Comparison of ENCODE assay signal across 8 cellular contexts in genomic region chr13:27826379-27827353, GRCh38. TPM values are rescaled to one million over a fixed set of nuclear protein-coding genes. Genes with fewer than 3 reads are reported as not detected.
A peak's percentile ranks its signal among the peaks of the same experiment; 100 is the strongest.
DNase-seq lines count a peak whose midpoint lies in the region; ATAC-seq, FAIRE-seq and TF ChIP-seq lines count a peak whose summit lies in the region.

No MANE protein-coding gene starts in this region.

- TF ChIP-seq CTCF in AG09319 (IDR thresholded peaks at IDR 0.05; ENCODE audit: low read depth, low read length), result peak; percentile 88
- TF ChIP-seq CTCF in VCaP (conservative IDR thresholded peaks at IDR 0.05), result peak; percentile 92
- TF ChIP-seq CTCF in bronchial epithelial cell (IDR thresholded peaks at IDR 0.05; ENCODE audit: insufficient read depth, low read length, severe bottlenecking), result peak; percentile 90

- DNase-seq in AG09319 (ENCODE audit: extremely low read depth, low read depth), result peak; percentile 47
- peak; percentile 36 for DNase-seq in NCI-H2171 (lab: John Stamatoyannopoulos, UW)
- DNase-seq in bronchial epithelial cell (ENCODE audit: low read depth), result peak; percentile 71
- DNase-seq in stimulated activated CD4-positive, alpha-beta T cell treated with anti-CD3 and anti-CD28 coated beads, Interleukin-12 subunit alpha, Interleukin-12 subunit beta, amount 100 ng/mL, for 24 hours (ENCODE audit: low read depth in 2 of 2), result peak; percentile 43 to 63

- peaks cover 24% of the 10 kb centered on the region for H3K27me3 ChIP-seq in bronchial epithelial cell (ENCODE audit: control insufficient read depth, insufficient read depth, low read length)

- peak overlapping the region; percentile 8; the same call in 1 of the 2 replicates for H3K27ac ChIP-seq in VCaP

- peak; percentile 55 for ATAC-seq in GM21786 (IDR thresholded peaks at IDR 0.05; ENCODE audit: unreplicated experiment)
- no peak for ATAC-seq in GM19035 (IDR thresholded peaks at IDR 0.05; ENCODE audit: unreplicated experiment)

- H3K4me3 ChIP-seq in bronchial epithelial cell (ENCODE audit: low read depth, low read length), result no peak overlapping the region

- no peaks in the 10 kb centered on the region for H3K36me3 ChIP-seq in bronchial epithelial cell (ENCODE audit: control insufficient read depth, insufficient read depth, low read length)

- FAIRE-seq in bronchial epithelial cell (lab: Jason Lieb, UNC) (peak; percentile 55), islet of Langerhans (lab: Jason Lieb, UNC) (peak; percentile 9)

RNA-seq across cellular contexts. Expression of gene GSX1, which starts 34.4 kb away (rescaled TPM):
- not detected in 2 replicates for total RNA-seq in bronchial epithelial cell
